ENCODE assay signal across 8 cellular contexts in genomic region chr6:16320533-16321340, GRCh38.
DNase-seq lines count a peak whose midpoint lies in the region; ATAC-seq and TF ChIP-seq lines count a peak whose summit lies in the region.

No MANE protein-coding gene starts in this region.

- no peak for TF ChIP-seq CTCF in MM.1S (IDR thresholded peaks at IDR 0.05; ENCODE audit: low read length)

- peak overlapping the region; percentile 84 for H3K27ac ChIP-seq in ACC112 (ENCODE audit: low read depth, low read length)
- peak overlapping the region; percentile 85 for H3K27ac ChIP-seq in MM.1S (ENCODE audit: low read length)
- peak overlapping the region; percentile 79 for H3K27ac ChIP-seq in caudate nucleus (ENCODE audit: low read depth, low read length)
- H3K27ac ChIP-seq in mucosa of rectum (ENCODE audit: low read depth in 2 of 2, low read length in 2 of 2), result peak overlapping the region; percentile 57 to 77

- peaks cover 46% of the 10 kb centered on the region for H3K4me1 ChIP-seq in ACC112 (ENCODE audit: control insufficient read depth, insufficient read depth, low read length, unreplicated experiment)
- H3K4me1 ChIP-seq in MM.1S (ENCODE audit: low read length), result peaks cover 48% of the 10 kb centered on the region
- H3K4me1 ChIP-seq in mucosa of rectum (ENCODE audit: control insufficient read depth in 2 of 2, insufficient read depth in 2 of 2, low read length in 2 of 2), result peaks cover 20% of the 10 kb centered on the region in 2 donors

- peak overlapping the region; percentile 58 for H3K9ac ChIP-seq in MM.1S (ENCODE audit: low read length)
- H3K9ac ChIP-seq in mucosa of rectum (ENCODE audit: low read depth in 1 of 2, low read length in 2 of 2), result no peak overlapping the region

- H3K4me2 ChIP-seq in MM.1S (ENCODE audit: low read depth, low read length), result peak overlapping the region; percentile 77

- peaks cover 32% of the 10 kb centered on the region for H3F3A ChIP-seq in MM.1S (ENCODE audit: insufficient read depth, low read length)

- H3K36me3 ChIP-seq in ACC112 (ENCODE audit: insufficient read depth, low read length), result no peaks in the 10 kb centered on the region
- H3K36me3 ChIP-seq in MM.1S (replicated peaks; ENCODE audit: insufficient read depth, low read length), result no peaks in the 10 kb centered on the region
- peaks cover 0 to 2% of the 10 kb centered on the region in 2 donors for H3K36me3 ChIP-seq in mucosa of rectum (ENCODE audit: control insufficient read depth in 2 of 2, insufficient read depth in 2 of 2, low read length in 2 of 2)

- H2AFZ ChIP-seq in ACC112 (ENCODE audit: low read length, unreplicated experiment) (no peak overlapping the region), MM.1S (ENCODE audit: low read length) (no peak overlapping the region)

- ATAC-seq in GM21717 (IDR thresholded peaks at IDR 0.05; ENCODE audit: unreplicated experiment), result no peak
- no peak for ATAC-seq in GM19351 (IDR thresholded peaks at IDR 0.05; ENCODE audit: unreplicated experiment)
- no peak for ATAC-seq in GM18519 (IDR thresholded peaks at IDR 0.05; ENCODE audit: low FRiP score, unreplicated experiment)

- H3K4me3 ChIP-seq in ACC112 (ENCODE audit: low read depth, low read length) (peak overlapping the region; percentile 59), MM.1S (ENCODE audit: low read length) (peak overlapping the region; percentile 32), mucosa of rectum (ENCODE audit: low read length in 2 of 2) (peak overlapping the region in 1 of 2 donors; percentile 55)

- DNase-seq in MM.1S, result no peak
- peak in 22 of 61 donors; percentile 37 to 80 (median 60) for DNase-seq in caudate nucleus (lab: John Stamatoyannopoulos, UW)
- DNase-seq in AML-193 (lab: John Stamatoyannopoulos, UW), result no peak

- H3K9me2 ChIP-seq in MM.1S (replicated peaks; ENCODE audit: insufficient read depth, low read length), result no peaks in the 10 kb centered on the region

- H3K9me3 ChIP-seq in MM.1S (replicated peaks; ENCODE audit: insufficient read depth, low read length) (no peaks in the 10 kb centered on the region), mucosa of rectum (ENCODE audit: control insufficient read depth in 2 of 2, low read length in 2 of 2) (no peaks in the 10 kb centered on the region)

- no peaks in the 10 kb centered on the region for H4K20me1 ChIP-seq in MM.1S (ENCODE audit: insufficient read depth, low read length)

- H3K27me3 ChIP-seq in ACC112 (ENCODE audit: insufficient read depth, low read length) (no peaks in the 10 kb centered on the region), MM.1S (replicated peaks; ENCODE audit: insufficient read depth, low read length) (no peaks in the 10 kb centered on the region), mucosa of rectum (ENCODE audit: control insufficient read depth in 2 of 2, insufficient read depth in 2 of 2, low read length in 2 of 2) (no peaks in the 10 kb centered on the region)

- H3K79me2 ChIP-seq in ACC112 (ENCODE audit: control insufficient read depth, insufficient read depth, low read length, unreplicated experiment) (no peaks in the 10 kb centered on the region), MM.1S (ENCODE audit: low read length) (peaks cover 5% of the 10 kb centered on the region; the same call in 1 of the 2 replicates)
